Comparison of ENCODE assay signal across 22 cellular contexts in genomic region chr5:16918891-16919671, GRCh38. TPM values are rescaled to one million over a fixed set of nuclear protein-coding genes. Genes with fewer than 3 reads are reported as not detected.
A peak's percentile ranks its signal among the peaks of the same experiment; 100 is the strongest.
DNase-seq lines count a peak whose midpoint lies in the region; ATAC-seq, FAIRE-seq and TF ChIP-seq lines count a peak whose summit lies in the region.
"Had no signal": no experiment of that assay in that cellular context is flagged by ENCODE, and none has a peak within 500 bp of the region (broad histone marks: within the 10 kb centered on the region; RNA-seq: fewer than 3 reads in every experiment).

No MANE protein-coding gene starts in this region.

- no peak for FAIRE-seq in A549 (lab: Jason Lieb, UNC)

- H3K27me3 Mint-ChIP-seq in chondrocyte (ENCODE audit: low read depth) (no peaks in the 10 kb centered on the region), mesothelial cell of epicardium (ENCODE audit: low read depth) (no peaks in the 10 kb centered on the region)

- H3K4me2 ChIP-seq in A549 (peak overlapping the region; percentile 13; the same call in 2 of the 3 replicates), HCT116 (ENCODE audit: low read length) (peak overlapping the region; percentile 24)

- CTCF ChIA-PET in A549 (lab: Yijun Ruan, JAX) (interaction anchor here (1.2 to 4.3 kb wide), 6 partner anchors 15 to 285 kb away, joined by 3 to 18 read pairs (median 7); no protein-coding TSS in a partner anchor), HCT116 (lab: Charles Lee) (interaction anchor here (1.2 kb wide), 1 partner anchor 271 kb away, joined by 4 read pairs; no protein-coding TSS in a partner anchor)

- no peaks in the 10 kb centered on the region for H3K9me2 ChIP-seq in HCT116 (ENCODE audit: insufficient read depth)

- H3K9me3 Mint-ChIP-seq in chondrocyte (ENCODE audit: low read depth) (no peaks in the 10 kb centered on the region), mesothelial cell of epicardium (no peaks in the 10 kb centered on the region)

- H3K4me1 Mint-ChIP-seq in chondrocyte (ENCODE audit: low read depth) (peaks cover 57% of the 10 kb centered on the region), mesothelial cell of epicardium (peaks cover 7% of the 10 kb centered on the region)

- H3K79me2 ChIP-seq in HCT116 (ENCODE audit: insufficient read depth, low read length) = peaks cover 80% of the 10 kb centered on the region

- H3K27ac Mint-ChIP-seq in chondrocyte (ENCODE audit: unreplicated experiment) (peak overlapping the region; percentile 65), mesothelial cell of epicardium (peak overlapping the region; percentile 16)

- H3K36me3 ChIP-seq in HCT116 (ENCODE audit: control insufficient read depth in 1 of 2, insufficient read depth in 2 of 2, low read length in 2 of 2) = no peaks in the 10 kb centered on the region
- H3K36me3 ChIP-seq: BE2C, Peyer's patch had no signal

- POLR2A ChIA-PET in A549 (lab: Yijun Ruan, JAX) (no interaction called here), HCT116 (lab: Charles Lee) (interaction anchor here (1.0 kb wide), 1 partner anchor 17 kb away, joined by 3 read pairs; the partner anchor contains the start of gene MYO10)

- no peaks in the 10 kb centered on the region for H3K9me3 ChIP-seq in A549
- H3K9me3 ChIP-seq in HCT116 (ENCODE audit: control insufficient read depth in 1 of 2, insufficient read depth in 1 of 2, low read depth in 1 of 2, low read length in 2 of 2) = no peaks in the 10 kb centered on the region
- H3K9me3 ChIP-seq: BE2C, Peyer's patch, SJSA1 had no signal

- no peak overlapping the region for H3K4me3 Mint-ChIP-seq in chondrocyte (ENCODE audit: unreplicated experiment)
- H3K4me3 Mint-ChIP-seq in mesothelial cell of epicardium = no peak overlapping the region

- H3K4me3 ChIP-seq in A549 = no peak overlapping the region
- H3K4me3 ChIP-seq in HCT116 (replicated peaks in 1 of 2; ENCODE audit: low read depth in 1 of 2, low read length in 2 of 2) = no peak overlapping the region
- H3K4me3 ChIP-seq: Peyer's patch, SJSA1 had no signal

- peaks cover 93% of the 10 kb centered on the region for H3K4me1 ChIP-seq in A549
- peaks cover 51 to 60% of the 10 kb centered on the region in 2 experiments for H3K4me1 ChIP-seq in HCT116 (ENCODE audit: control insufficient read depth in 1 of 2, insufficient read depth in 2 of 2, low read length in 2 of 2)
- H3K4me1 ChIP-seq: BE2C had no signal

- 72% methylated on average over 8 of the region's 8 CpGs for WGBS in A549 (ENCODE audit: missing lambda C conversion rate)

- no peak for TF ChIP-seq CTCF in A549 (IDR thresholded peaks at IDR 0.05)
- TF ChIP-seq CTCF in HCT116 (IDR thresholded peaks at IDR 0.05 in 2 of 3, conservative IDR thresholded peaks at IDR 0.05 in 1 of 3; ENCODE audit: borderline replicate concordance in 1 of 3, insufficient read depth in 1 of 3, low read depth in 2 of 3, low read length in 2 of 3) = no peak
- TF ChIP-seq CTCF in chondrocyte (IDR thresholded peaks at IDR 0.05) = no peak
- no peak for TF ChIP-seq CTCF in mesothelial cell of epicardium (IDR thresholded peaks at IDR 0.05; ENCODE audit: unreplicated experiment)

- TF ChIP-seq RAD21 in A549 (conservative IDR thresholded peaks at IDR 0.05 in 1 of 2, IDR thresholded peaks at IDR 0.05 in 1 of 2) (no peak), HCT116 (IDR thresholded peaks at IDR 0.05; ENCODE audit: low read depth) (no peak)

- no TSS peak for BruUV-seq in HCT116 (replicated peaks; lab: Mats Ljungman, UMichigan)

- no peaks in the 10 kb centered on the region for H4K20me1 ChIP-seq in HCT116 (ENCODE audit: insufficient read depth)

- H3K9ac ChIP-seq in HCT116 (ENCODE audit: low read length) = no peak overlapping the region

- DNase-seq in A549 (ENCODE audit: low read depth in 1 of 2, low spot score in 1 of 2) = no peak
- DNase-seq in HCT116 (ENCODE audit: low read depth, low spot score) = no peak
- no peak for DNase-seq in chondrocyte (ENCODE audit: low spot score)
- no peak for DNase-seq in mesothelial cell of epicardium (ENCODE audit: low spot score in 2 of 2, unreplicated experiment in 2 of 2)
- no peak for DNase-seq in cerebellar cortex (ENCODE audit: low spot score)
- DNase-seq: BE2C; DMS79; GOT3; KG1; NCI-H1105; NCI-H146; NCI-H2029; NCI-H226; NCI-H510A treated with DMSO at 0.1 percent for 48 hours; NCI-H748 treated with DMSO at 0.1 percent for 48 hours; NK-92 treated with Interleukin-12 subunit alpha and Interleukin-12 subunit beta, amount 100 ng/mL, for 24 hours; Peyer's patch had no signal

- H3K27ac ChIP-seq in A549 (peak overlapping the region in 1 of 2 experiments; percentile 82; a peak in 4 of 6 replicates), HCT116 (ENCODE audit: low read depth, low read length) (no peak overlapping the region)
- H3K27ac ChIP-seq: Peyer's patch, SJSA1 had no signal

- TF ChIP-seq POLR2A in A549 (IDR thresholded peaks at IDR 0.05; ENCODE audit: low read length) (no peak), HCT116 (IDR thresholded peaks at IDR 0.05; ENCODE audit: borderline replicate concordance, extremely low read depth, insufficient read depth, insufficient read length) (no peak)

- no peak for ATAC-seq in A549
- peak; percentile 13; the same call in 1 of the 2 replicates for ATAC-seq in HCT116
- ATAC-seq in GM21528 (IDR thresholded peaks at IDR 0.05; ENCODE audit: low FRiP score, unreplicated experiment) = no peak
- ATAC-seq in HG02840 (IDR thresholded peaks at IDR 0.05; ENCODE audit: low FRiP score, unreplicated experiment) = no peak
- ATAC-seq in activated CD4-positive, CD25-positive, alpha-beta regulatory T cell treated with anti-CD3 and anti-CD28 coated beads, Interleukin-2, amount 50 U/mL, for 24 hours = no peak
- ATAC-seq: Right ventricle myocardium inferior had no signal

- TF ChIP-seq EP300 in A549 (IDR thresholded peaks at IDR 0.05) = no peak

- RAD21 ChIA-PET in HCT116 (lab: Charles Lee; ENCODE audit: low non-redundant PET in 1 of 2, low total read pairs in 2 of 2, uncharacterized antibody in 2 of 2, unreplicated experiment in 2 of 2) = no interaction called here

- H2AFZ ChIP-seq in HCT116 (ENCODE audit: low read depth, low read length, poor library complexity, severe bottlenecking) = no peak overlapping the region

- intact Hi-C loops in HCT116 (cut with micrococcal nuclease) = no loop called here

- no peaks in the 10 kb centered on the region for H3K27me3 ChIP-seq in HCT116 (ENCODE audit: insufficient read depth, low read length)
- H3K27me3 ChIP-seq: BE2C, Peyer's patch, SJSA1 had no signal

- H3K36me3 Mint-ChIP-seq in chondrocyte (ENCODE audit: low read depth) (peaks cover 1% of the 10 kb centered on the region), mesothelial cell of epicardium (peaks cover 7% of the 10 kb centered on the region)

TF ChIP-seq in A549, 52 proteins besides CTCF, POLR2A, EP300 and RAD21 (continues in another document):
- no peak for TF ChIP-seq HEYL (CRISPR knock-in tag; IDR thresholded peaks at IDR 0.05)
- no peak for TF ChIP-seq E2F6 (IDR thresholded peaks at IDR 0.05; ENCODE audit: borderline replicate concordance, low read depth)
- TF ChIP-seq NR3C1 (IDR thresholded peaks at IDR 0.05) = no peak
- TF ChIP-seq PBX3 (IDR thresholded peaks at IDR 0.05) = no peak
- TF ChIP-seq MYC (IDR thresholded peaks at IDR 0.05; ENCODE audit: borderline replicate concordance, low read length) = no peak

TF ChIP-seq in HCT116, 20 proteins besides CTCF, POLR2A, EP300 and RAD21:
- TF ChIP-seq ZNF274 (IDR thresholded peaks at IDR 0.05; ENCODE audit: low read depth, low read length) = no peak
- no peak for TF ChIP-seq POLR2AphosphoS5 (IDR thresholded peaks at IDR 0.05; ENCODE audit: low read depth, low read length)
- no peak for TF ChIP-seq SIN3A (IDR thresholded peaks at IDR 0.05; ENCODE audit: low read depth)
- TF ChIP-seq ZFX (IDR thresholded peaks at IDR 0.05) = no peak

RNA-seq across cellular contexts. Expression of gene MYO10, which starts 17.0 kb away (rescaled TPM):
- polyA plus RNA-seq in A549 (2011; rRNA removed) (68.0 and 132 TPM in 2 replicates), A549 (2017; fragmentation: RNase III; extraction: RNeasy Plus Mini Kit Qiagen cat#74134 plus additional on column Dnase treatment) (68.5 to 71.5 TPM (median 68.9 TPM) in 3 replicates)
- polyA plus RNA-seq in A549 (2012; cell fraction: cytosol; rRNA removed) = 28.5 and 36.3 TPM in 2 replicates
- polyA plus RNA-seq in A549 (2012; cell fraction: nucleus; rRNA removed) = 35.8 and 50.4 TPM in 2 replicates
- polyA minus RNA-seq in A549 (2011; rRNA and poly(A)+ RNA removed) = 236 and 309 TPM in 2 replicates
- total RNA-seq in HCT116 (2021; ENCODE audit: unreplicated experiment) (34.9 TPM), chondrocyte (51.9 to 55.4 TPM (median 54.5 TPM) in 3 replicates), mesothelial cell of epicardium (50.1 to 56.7 TPM (median 51.9 TPM) in 3 replicates)
- polyA plus RNA-seq in HCT116 (2012) = 18.3 and 19.3 TPM in 2 replicates
